ENCODE assay signal across 31 cellular contexts in the genomic region with DNA sequence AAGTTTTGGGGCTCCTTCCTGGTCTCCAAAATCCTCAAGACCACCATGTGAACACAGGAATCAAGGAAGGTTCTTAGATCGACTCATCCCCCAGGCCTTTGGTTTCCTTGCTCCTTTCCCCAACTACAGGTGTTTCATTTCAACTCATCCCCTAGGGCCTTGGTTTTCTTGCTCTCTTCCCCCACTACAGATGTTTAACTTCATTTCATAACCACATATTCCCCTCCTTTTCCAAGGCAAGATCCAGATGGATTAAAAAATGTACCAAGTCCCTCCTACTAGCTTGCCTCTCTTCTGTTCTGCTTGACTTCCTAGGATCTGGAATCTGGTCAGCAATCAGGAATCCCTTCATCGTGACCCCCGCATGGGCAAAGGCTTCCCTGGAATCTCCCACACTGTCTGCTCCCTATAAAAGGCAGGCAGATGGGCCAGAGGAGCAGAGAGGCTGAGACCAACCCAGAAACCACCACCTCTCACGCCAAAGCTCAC. TPM values are rescaled to one million over a fixed set of nuclear protein-coding genes. Genes with fewer than 3 reads are reported as not detected.
"Had no signal": no experiment of that assay in that cellular context is flagged by ENCODE, and none has a peak within 500 bp of the region (broad histone marks: within the 10 kb centered on the region; RNA-seq: fewer than 3 reads in every experiment).

A gene (plus strand): TSS at position 439 of the 489 bp plus-strand sequence. CDS start 67 bp downstream, outside the sequence.

- H3K4me2 ChIP-seq: hepatocyte had no signal

- ATAC-seq: activated CD8-positive, alpha-beta memory T cell treated with anti-CD3 and anti-CD28 coated beads, Interleukin-2, amount 10 ng/mL, durations not matched to agents 7 days and 5 days; activated CD8-positive, alpha-beta T cell treated with anti-CD3 and anti-CD28 coated beads for 36 hours; activated naive CD8-positive, alpha-beta T cell treated with anti-CD3 and anti-CD28 coated beads, Interleukin-2, amount 50 U/mL, for 24 hours; body of pancreas; stimulated activated naive B cell treated with anti-CD40 and anti-IgM and Interleukin-4, amounts not matched to agents 10 μg/mL and 1 μg/mL and 100 μg/mL, for 72 hours had no signal

- DNase-seq: activated B cell treated with CpG ODN at 0.5 μM for 24 hours; activated CD4-positive, alpha-beta T cell treated with anti-CD3 and anti-CD28 coated beads, Interleukin-2, amount 10 ng/mL, durations not matched to agents 7 days and 5 days; activated CD8-positive, alpha-beta memory T cell treated with anti-CD3 and anti-CD28 coated beads, Interleukin-2, amount 10 ng/mL, durations not matched to agents 7 days and 5 days; activated CD8-positive, alpha-beta T cell treated with anti-CD3 and anti-CD28 coated beads for 36 hours; activated gamma-delta T cell; activated naive CD4-positive, alpha-beta T cell treated with anti-CD3 and anti-CD28 coated beads, Interleukin-2, amount 50 U/mL, for 16 hours; activated naive CD8-positive, alpha-beta T cell treated with anti-CD3 and anti-CD28 coated beads, Interleukin-2, amount 50 U/mL, for 24 hours; activated T-cell treated with anti-CD3 and anti-CD28 coated beads for 4 hours; anterior cingulate cortex; body of pancreas; dorsolateral prefrontal cortex; endodermal cell; esophagus squamous epithelium; kidney glomerular epithelial cell; nephron progenitor cell; nucleus accumbens; stimulated activated CD4-positive, alpha-beta T cell treated with anti-CD3 and anti-CD28 coated beads, Interleukin-2, amount 100 ng/mL, for 48 hours; stimulated activated CD8-positive, alpha-beta memory T cell treated with anti-CD3 and anti-CD28 coated beads, Interleukin-4, amount 100 ng/mL, for 48 hours; stimulated activated naive B cell treated with anti-CD40 and anti-IgM and Interleukin-4, amounts not matched to agents 10 μg/mL and 1 μg/mL and 100 μg/mL, for 72 hours; T-helper 9 cell; transverse colon had no signal

- H3K4me1 ChIP-seq: body of pancreas, transverse colon had no signal

- H3K4me3 ChIP-seq: body of pancreas, cardiac muscle cell, dorsolateral prefrontal cortex, esophagus squamous epithelium, hepatocyte, transverse colon had no signal

- H3K36me3 ChIP-seq: cardiac muscle cell, esophagus squamous epithelium, transverse colon had no signal

- H3K9me3 ChIP-seq: body of pancreas, esophagus squamous epithelium, transverse colon had no signal

- H2AFZ ChIP-seq: hepatocyte had no signal

- FAIRE-seq: urothelium cell line had no signal

- H3K27me3 ChIP-seq: body of pancreas, cardiac muscle cell, hepatocyte, transverse colon had no signal

- H3K27ac ChIP-seq: body of pancreas, cardiac muscle cell, dorsolateral prefrontal cortex, hepatocyte had no signal

- H3K79me2 ChIP-seq: hepatocyte had no signal

RNA-seq across cellular contexts. Expression of the gene that starts here (rescaled TPM):
- total RNA-seq: activated B cell treated with CpG ODN at 0.5 μM for 24 hours; activated CD4-positive, alpha-beta T cell treated with anti-CD3 and anti-CD28 coated beads, Interleukin-2, amount 10 ng/mL, durations not matched to agents 7 days and 5 days; activated CD8-positive, alpha-beta memory T cell treated with anti-CD3 and anti-CD28 coated beads, Interleukin-2, amount 10 ng/mL, durations not matched to agents 7 days and 5 days; activated CD8-positive, alpha-beta T cell treated with anti-CD3 and anti-CD28 coated beads for 36 hours; body of pancreas; cardiac muscle cell; chondrocyte; dorsolateral prefrontal cortex; endodermal cell; fibroblast of villous mesenchyme; glomerular endothelial cell; hepatocyte; lower leg skin; mononuclear cell; T-helper 1 cell treated with Interleukin-12 subunit alpha and Interleukin-12 subunit beta and Interleukin-4 antibody, amounts not matched to agents 30 ng/mL and 1 ng/mL, for 36 hours; temporal lobe had no signal
- polyA plus RNA-seq: cardiac muscle cell had no signal
